Comparison of ENCODE assay signal across 17 cellular contexts in genomic region chr9:120726484-120726883, GRCh38. TPM values are rescaled to one million over a fixed set of nuclear protein-coding genes. Genes with fewer than 3 reads are reported as not detected.
A peak's percentile ranks its signal among the peaks of the same experiment; 100 is the strongest.
DNase-seq lines count a peak whose midpoint lies in the region; ATAC-seq, FAIRE-seq and TF ChIP-seq lines count a peak whose summit lies in the region.
"Had no signal": no experiment of that assay in that cellular context is flagged by ENCODE, and none has a peak within 500 bp of the region (broad histone marks: within the 10 kb centered on the region; RNA-seq: fewer than 3 reads in every experiment).

No MANE protein-coding gene starts in this region.

- FAIRE-seq in GM12878 (lab: Jason Lieb, UNC): no peak
- FAIRE-seq: A549 had no signal

- H4K20me1 ChIP-seq in GM12878 (ENCODE audit: control insufficient read depth, insufficient read depth): no peaks in the 10 kb centered on the region

- H3K27ac Mint-ChIP-seq in activated T-cell treated with anti-CD3 and anti-CD28 coated beads, Interleukin-2, amount 50 U/mL, for 72 hours: peak overlapping the region; percentile 3
- H3K27ac Mint-ChIP-seq: CD4-positive, alpha-beta T cell had no signal

- intact Hi-C loops in GM12878 (cut with micrococcal nuclease; ENCODE audit: unreplicated experiment): no loop called here

- DNase-seq in activated T-cell treated with anti-CD3 and anti-CD28 coated beads, Interleukin-2, amount 50 U/mL, for 72 hours: no peak
- DNase-seq in activated T-cell treated with anti-CD3 and anti-CD28 coated beads for 4 hours (no peak), GM12865 (ENCODE audit: low read depth) (peak; percentile 43), GM12878 (ENCODE audit: low read depth, low spot score) (no peak), SIG-M5 treated with dmso at 0.1 percent for 504 hours (lab: John Stamatoyannopoulos, UW; ENCODE audit: unreplicated experiment) (no peak), NCI-H748 treated with DMSO at 0.1 percent for 48 hours (lab: John Stamatoyannopoulos, UW) (no peak)
- DNase-seq: CD4-positive, alpha-beta T cell; DMS153; GOT3; NCI-H1694 treated with DMSO at 0.1 percent for 48 hours; NCI-H510A; SHP77; SK-N-SH had no signal

- no peak for TF ChIP-seq CTCF in GM12865 (IDR thresholded peaks at IDR 0.05; ENCODE audit: insufficient read depth, low read depth, low read length, missing control alignments)
- TF ChIP-seq CTCF in GM12878 (IDR thresholded peaks at IDR 0.05 in 2 of 3, conservative IDR thresholded peaks at IDR 0.05 in 1 of 3; ENCODE audit: control insufficient read depth in 2 of 3, extremely low read depth in 1 of 3, insufficient read depth in 1 of 3, low read depth in 3 of 3, low read length in 3 of 3): no peak

- peaks cover 8% of the 10 kb centered on the region for H3K4me1 Mint-ChIP-seq in activated T-cell treated with anti-CD3 and anti-CD28 coated beads, Interleukin-2, amount 50 U/mL, for 72 hours (ENCODE audit: low read depth)

- POLR2A ChIA-PET in GM12878 (lab: Charles Lee): interaction anchor here (0.5 kb wide), 1 partner anchor 1618 kb away, joined by 4 read pairs; no protein-coding TSS in a partner anchor

- no peak overlapping the region for H3K9ac ChIP-seq in GM12878 (ENCODE audit: control insufficient read depth, insufficient read depth, low read length)
- H3K9ac ChIP-seq: SK-N-SH had no signal

- no peaks in the 10 kb centered on the region for H3K36me3 Mint-ChIP-seq in activated T-cell treated with anti-CD3 and anti-CD28 coated beads, Interleukin-2, amount 50 U/mL, for 72 hours (ENCODE audit: insufficient read depth in 2 of 2)

- H3K9me3 ChIP-seq in GM12878 (replicated peaks; ENCODE audit: control insufficient read depth, insufficient read depth, low read length): no peaks in the 10 kb centered on the region
- H3K9me3 ChIP-seq: A549, SK-N-SH had no signal

- in situ Hi-C loops in GM12878 (cut with MboI): no loop called here

- no peaks in the 10 kb centered on the region for H3K27me3 ChIP-seq in GM12878 (replicated peaks in 1 of 2; ENCODE audit: control insufficient read depth in 2 of 2, insufficient read depth in 2 of 2, low read length in 1 of 2)

- H3K4me3 Mint-ChIP-seq in activated T-cell treated with anti-CD3 and anti-CD28 coated beads, Interleukin-2, amount 50 U/mL, for 72 hours: no peak overlapping the region
- H3K4me3 Mint-ChIP-seq: CD4-positive, alpha-beta T cell had no signal

- H3K27me3 Mint-ChIP-seq in activated T-cell treated with anti-CD3 and anti-CD28 coated beads, Interleukin-2, amount 50 U/mL, for 72 hours (ENCODE audit: low read depth): no peaks in the 10 kb centered on the region
- H3K27me3 Mint-ChIP-seq: CD4-positive, alpha-beta T cell had no signal

- H2AFZ ChIP-seq in GM12878 (ENCODE audit: control insufficient read depth, low read depth, low read length): peak overlapping the region; percentile 63; the same call in 1 of the 2 replicates

- H3K4me3 ChIP-seq in GM12865 (ENCODE audit: low read depth, low read length) (no peak overlapping the region), GM12878 (no peak overlapping the region)
- H3K4me3 ChIP-seq: A549 had no signal

- BruUV-seq in GM12878 (replicated peaks; lab: Mats Ljungman, UMichigan): no TSS peak

- peaks cover 11% of the 10 kb centered on the region for H3K4me1 ChIP-seq in GM12878 (ENCODE audit: control insufficient read depth, insufficient read depth, low read length)

- no peak overlapping the region for H3K27ac ChIP-seq in GM12878 (ENCODE audit: control insufficient read depth, insufficient read depth)

- H3K79me2 ChIP-seq in GM12878 (ENCODE audit: control insufficient read depth, insufficient read depth, low read length): no peaks in the 10 kb centered on the region

- no peak overlapping the region for H3K4me2 ChIP-seq in GM12878 (ENCODE audit: control insufficient read depth, insufficient read depth)
- H3K4me2 ChIP-seq: A549, SK-N-SH had no signal

- no peak for TF ChIP-seq POLR2A in GM12878 (IDR thresholded peaks at IDR 0.05; ENCODE audit: low read depth, low read length)

- SMC1A ChIA-PET in GM12878 (lab: Charles Lee; ENCODE audit: uncharacterized antibody, unreplicated experiment): no interaction called here

- H3K36me3 ChIP-seq in GM12878 (ENCODE audit: control insufficient read depth in 2 of 2, insufficient read depth in 2 of 2, low read length in 1 of 2): no peaks in the 10 kb centered on the region

- no peaks in the 10 kb centered on the region for H3K9me3 Mint-ChIP-seq in activated T-cell treated with anti-CD3 and anti-CD28 coated beads, Interleukin-2, amount 50 U/mL, for 72 hours
- H3K9me3 Mint-ChIP-seq: CD4-positive, alpha-beta T cell had no signal

- CTCF ChIA-PET in GM12878 (lab: Yijun Ruan, JAX): no interaction called here

- TF ChIP-seq EP300 in GM12878 (IDR thresholded peaks at IDR 0.05; ENCODE audit: borderline replicate concordance in 1 of 2, control insufficient read depth in 1 of 2, low read depth in 2 of 2, low read length in 2 of 2): no peak

- peak in 1 of 2 donors; percentile 26 for ATAC-seq in activated T-cell treated with anti-CD3 and anti-CD28 coated beads, Interleukin-2, amount 50 U/mL, for 72 hours (replicated peaks in 1 of 2)
- ATAC-seq in GM21717 (IDR thresholded peaks at IDR 0.05; ENCODE audit: unreplicated experiment) (peak; percentile 60), GM12878 (peak; percentile 16; the same call in 2 of the 3 replicates), HG02571 (IDR thresholded peaks at IDR 0.05; ENCODE audit: unreplicated experiment) (no peak)
- ATAC-seq: A549, HCT116 had no signal

- RAD21 ChIA-PET in GM12878 (lab: Charles Lee; ENCODE audit: unreplicated experiment): no interaction called here

- no peak for TF ChIP-seq RAD21 in GM12878 (IDR thresholded peaks at IDR 0.05; ENCODE audit: insufficient read depth, low read depth, low read length)

- WGBS in GM12878 (ENCODE audit: insufficient coverage, insufficient replicate concordance, low lambda C conversion rate, missing lambda C conversion rate): 11% methylated on average over 2 of the region's 2 CpGs

TF ChIP-seq in GM12878, 131 proteins besides CTCF, POLR2A, EP300 and RAD21:
- TF ChIP-seq SMARCA5 (IDR thresholded peaks at IDR 0.05) (no peak), NR2C2 (IDR thresholded peaks at IDR 0.05; ENCODE audit: borderline replicate concordance, control insufficient read depth, insufficient read length, low read depth) (no peak), BCLAF1 (IDR thresholded peaks at IDR 0.05) (no peak), ESRRA (IDR thresholded peaks at IDR 0.05; ENCODE audit: low read length) (no peak), JUND (IDR thresholded peaks at IDR 0.05; ENCODE audit: low read depth, low read length) (no peak)
TF ChIP-seq in GM12878: peak in this region for 0.

RNA-seq across cellular contexts. Expression of gene MEGF9, which starts 12.2 kb away (rescaled TPM):
- 1 to 10 TPM; 5.5 to 7.4 TPM for total RNA-seq in activated T-cell treated with anti-CD3 and anti-CD28 coated beads, Interleukin-2, amount 50 U/mL, for 72 hours
- total RNA-seq in GM12878 (2013; cell fraction: nucleolus; rRNA removed): 0.44 and 0.64 TPM in 2 replicates
- total RNA-seq in GM12878 (2014; rRNA removed): 3.0 and 3.7 TPM in 2 replicates
- total RNA-seq in GM12878 (2014; rRNA removed; fragmentation: Illumina TruSeq; extraction: Trizol): 4.0 TPM in 2 replicates
- 3.8 and 4.3 TPM in 2 replicates for total RNA-seq in GM12878 (2021)
- 1.1 TPM for polyA plus RNA-seq in GM12878 (2011; ENCODE audit: low read depth)
- polyA plus RNA-seq in GM12878 (2011; rRNA removed): 0.71 and 0.84 TPM in 2 replicates
- 0.43 and 0.52 TPM in 2 replicates for polyA plus RNA-seq in GM12878 (2011; cell fraction: cytosol; rRNA removed)
- polyA plus RNA-seq in GM12878 (2011; cell fraction: nucleus; rRNA removed): 0.13 and 0.32 TPM in 2 replicates
- 1.7 and 2.3 TPM in 2 replicates for polyA plus RNA-seq in GM12878 (2012)
- polyA plus RNA-seq in GM12878 (2014; fragmentation: Illumina TruSeq; extraction: Trizol): 5.1 and 5.2 TPM in 2 replicates
- 1 to 10 TPM; 1.4 to 1.6 TPM for polyA plus RNA-seq in GM12878 (2014; fragmentation: Nextera tagmentation; extraction: Ambion mirVana)
- 2.5 and 2.8 TPM in 2 replicates for polyA plus RNA-seq in GM12878 (2014; rRNA removed)
- polyA plus RNA-seq in GM12878 (2016; fragmentation: Nextera tagmentation; extraction: Ambion mirVana): 1 to 10 TPM; 1.8 to 2.4 TPM
- polyA minus RNA-seq in GM12878 (2011; rRNA and poly(A)+ RNA removed): 0.66 and 0.72 TPM in 2 replicates
- polyA minus RNA-seq in GM12878 (2011; cell fraction: cytosol; rRNA and poly(A)+ RNA removed): 0.27 and 0.62 TPM in 2 replicates
- polyA minus RNA-seq in GM12878 (2011; cell fraction: nucleus; rRNA and poly(A)+ RNA removed): 0.12 and 0.57 TPM in 2 replicates
